19 cellular contexts compared by ENCODE assay signal in genomic region chr15:80442728-80443403, GRCh38. TPM values are rescaled to one million over a fixed set of nuclear protein-coding genes. Genes with fewer than 3 reads are reported as not detected.
"Had no signal": no experiment of that assay in that cellular context is flagged by ENCODE, and none has a peak within 500 bp of the region (broad histone marks: within the 10 kb centered on the region; RNA-seq: fewer than 3 reads in every experiment).

No MANE protein-coding gene starts in this region.

- H3K36me3 ChIP-seq: esophagus muscularis mucosa, gastrocnemius medialis, heart right ventricle, suprapubic skin, tibial artery, upper lobe of left lung had no signal

- H3K79me2 ChIP-seq: parathyroid adenoma had no signal

- H3K4me3 ChIP-seq: esophagus muscularis mucosa, gastrocnemius medialis, heart right ventricle, psoas muscle, suprapubic skin, tibial artery, upper lobe of left lung had no signal

- H2AFZ ChIP-seq: parathyroid adenoma had no signal

- DNase-seq: effector memory CD8-positive, alpha-beta T cell; gastrocnemius medialis; heart right ventricle; kidney; mammary epithelial cell; naive thymus-derived CD4-positive, alpha-beta T cell; nephron progenitor cell; psoas muscle; small intestine; stimulated activated CD4-positive, alpha-beta T cell treated with anti-CD3 and anti-CD28 coated beads, Interleukin-12 subunit alpha, Interleukin-12 subunit beta, amount 100 ng/mL, for 4 hours; stimulated activated naive CD4-positive, alpha-beta T cell treated with Interleukin-2 at 50 U/mL for 16 hours; tibial artery; upper lobe of left lung had no signal

- H3K9me3 ChIP-seq: esophagus muscularis mucosa, gastrocnemius medialis, heart right ventricle, psoas muscle, suprapubic skin, tibial artery, upper lobe of left lung had no signal

- H3K27ac ChIP-seq: epithelial cell of prostate, esophagus muscularis mucosa, gastrocnemius medialis, heart right ventricle, parathyroid adenoma, psoas muscle, suprapubic skin, tibial artery, upper lobe of left lung had no signal

- H3K4me1 ChIP-seq: esophagus muscularis mucosa, gastrocnemius medialis, heart right ventricle, parathyroid adenoma, psoas muscle, suprapubic skin, tibial artery, upper lobe of left lung had no signal

- H3K27me3 ChIP-seq: esophagus muscularis mucosa, gastrocnemius medialis, tibial artery, upper lobe of left lung had no signal

- ATAC-seq: effector memory CD8-positive, alpha-beta T cell; gastrocnemius medialis; heart right ventricle; left lobe of liver; naive thymus-derived CD4-positive, alpha-beta T cell; psoas muscle had no signal

- H3K9ac ChIP-seq: parathyroid adenoma had no signal

RNA-seq across cellular contexts. Expression of gene ARNT2, which starts 38.7 kb away (rescaled TPM):
- total RNA-seq: mononuclear cell; naive thymus-derived CD4-positive, alpha-beta T cell had no signal
